ENCODE assay signal across 9 cellular contexts in the genomic region with DNA sequence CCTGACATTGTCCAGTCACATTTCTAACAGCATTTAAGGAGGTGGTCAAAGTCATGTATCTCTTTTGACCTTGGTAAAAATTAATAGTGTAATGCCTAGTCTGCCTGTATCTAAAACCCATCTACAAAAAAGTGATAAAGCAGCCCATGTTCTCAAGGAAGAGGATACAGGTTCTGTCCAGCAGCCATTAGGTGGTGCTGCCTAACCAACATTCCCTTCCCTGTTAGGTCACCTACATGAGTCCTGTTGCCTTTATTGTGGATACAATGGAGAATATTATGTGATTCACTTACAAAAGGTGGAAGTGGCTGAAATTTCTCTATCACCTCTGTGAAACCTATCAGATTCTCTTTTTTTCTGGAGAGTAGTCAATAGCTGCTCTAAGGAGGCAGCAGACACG. TPM values are rescaled to one million over a fixed set of nuclear protein-coding genes. Genes with fewer than 3 reads are reported as not detected.
DNase-seq lines count a peak whose midpoint lies in the region; ATAC-seq and TF ChIP-seq lines count a peak whose summit lies in the region.
"Had no signal": no experiment of that assay in that cellular context is flagged by ENCODE, and none has a peak within 500 bp of the region (broad histone marks: within the 10 kb centered on the region; RNA-seq: fewer than 3 reads in every experiment).

No MANE protein-coding gene starts in this region.

- peak; percentile 72 for TF ChIP-seq CTCF in GM12873 (IDR thresholded peaks at IDR 0.05; ENCODE audit: insufficient read depth, low read depth, low read length, missing control alignments)
- TF ChIP-seq CTCF in PC-3 (conservative IDR thresholded peaks at IDR 0.05; ENCODE audit: low read depth, low read length), result peak; percentile 69
- peak; percentile 32 to 59 (median 35) for TF ChIP-seq CTCF in testis (IDR thresholded peaks at IDR 0.05)

- intact Hi-C loops in PC-3 (cut with micrococcal nuclease) (loop anchor here (1.0 to 5.0 kb wide), 4 partner anchors 131 to 192 kb away; no protein-coding TSS in a partner anchor), left cardiac atrium (cut with DNase I) (no loop called here), testis (cut with DNase I; ENCODE audit: low total_unique reads) (no loop called here)

- ATAC-seq in HG03066 (IDR thresholded peaks at IDR 0.05; ENCODE audit: low read depth, unreplicated experiment) (peak; percentile 54), PC-3 (peak; percentile 91), left cardiac atrium (peak; percentile 53 to 86), GM19463 (IDR thresholded peaks at IDR 0.05; ENCODE audit: unreplicated experiment) (no peak)

- CTCF ChIA-PET in PC-3 (lab: Charles Lee), result no interaction called here

- POLR2A ChIA-PET in PC-3 (lab: Charles Lee; ENCODE audit: unreplicated experiment), result no interaction called here

- H3K9me2 ChIP-seq in PC-3 (replicated peaks; ENCODE audit: low read length), result no peaks in the 10 kb centered on the region

- no peak overlapping the region for H3K4me2 ChIP-seq in PC-3 (ENCODE audit: low read length)

- H3K27ac ChIP-seq in PC-3 (ENCODE audit: low read length) (no peak overlapping the region), testis (no peak overlapping the region)

- H3K79me2 ChIP-seq in PC-3 (ENCODE audit: low read length), result no peaks in the 10 kb centered on the region

- no peak overlapping the region for H3K9ac ChIP-seq in PC-3 (ENCODE audit: low read length)

- H3K27me3 ChIP-seq in PC-3 (ENCODE audit: low read length), result peaks cover 14% of the 10 kb centered on the region; the same call in 1 of the 2 replicates
- no peaks in the 10 kb centered on the region for H3K27me3 ChIP-seq in testis

- H4K20me1 ChIP-seq in PC-3 (ENCODE audit: low read length), result no peaks in the 10 kb centered on the region

- H2AFZ ChIP-seq in PC-3 (ENCODE audit: low read length), result no peak overlapping the region

- no peaks in the 10 kb centered on the region for H3F3A ChIP-seq in PC-3 (ENCODE audit: low read length, unreplicated experiment)

- H3K4me3 ChIP-seq in PC-3 (ENCODE audit: low read length) (no peak overlapping the region), testis (no peak overlapping the region)

- 44 to 69% methylated on average over 1 of the region's 1 CpG for WGBS in testis, 2 donors

- TF ChIP-seq POLR2A in testis (IDR thresholded peaks at IDR 0.05), result no peak

- DNase-seq in PC-3 (peak; percentile 58), left cardiac atrium (no peak), testis (peak; percentile 70), amniotic stem cell (lab: John Stamatoyannopoulos, UW) (no peak), NK-92 (lab: John Stamatoyannopoulos, UW; ENCODE audit: unreplicated experiment) (no peak)

- H3K9me3 ChIP-seq in PC-3 (ENCODE audit: low read length) (0 out of 2 replicates have a peak, but pooled peaks cover 2% of the 10 kb centered on the region), testis (no peaks in the 10 kb centered on the region)

- no TSS peak for BruUV-seq in PC-3 (replicated peaks; lab: Mats Ljungman, UMichigan)

- H3K4me1 ChIP-seq in PC-3 (ENCODE audit: insufficient read depth, low read length) (no peaks in the 10 kb centered on the region), testis (no peaks in the 10 kb centered on the region)

- H3K36me3 ChIP-seq in PC-3 (ENCODE audit: low read depth, low read length) (no peaks in the 10 kb centered on the region), testis (ENCODE audit: low read depth, missing control alignments) (no peaks in the 10 kb centered on the region)

RNA-seq across cellular contexts. Expression of a gene that starts 52.5 kb away (rescaled TPM):
- total RNA-seq in PC-3 (2014; rRNA removed) (not detected in 2 replicates), left cardiac atrium (10 to 100 TPM in 1 of 2 donors, 1 to 10 TPM in 1; 5.6 to 10.3 TPM), testis (1 to 10 TPM; 1.4 to 2.4 TPM)
- polyA plus RNA-seq in testis (ENCODE audit: insufficient read depth, low read depth, low replicate concordance), result 8.2 TPM
- total RNA-seq: fibroblast of lung had no signal
- polyA plus RNA-seq: fibroblast of lung had no signal

Comparison
In these comparisons a context has a peak if more than half of its experiments do, and no peak if none do; other contexts are left out.
1. DNase-seq: peak in PC-3 (single experiment) and testis (single experiment); none in left cardiac atrium (single experiment), amniotic stem cell (single experiment) and NK-92 (single experiment).
2. Peak in every context shown above with its lines, with median percentiles within 50 percentile points of each other: CTCF ChIP-seq.